Comparison of ENCODE assay signal across 9 cellular contexts in genomic region chr3:184360834-184361531, GRCh38. TPM values are rescaled to one million over a fixed set of nuclear protein-coding genes. Genes with fewer than 3 reads are reported as not detected.
A peak's percentile ranks its signal among the peaks of the same experiment; 100 is the strongest.
DNase-seq lines count a peak whose midpoint lies in the region; ATAC-seq and TF ChIP-seq lines count a peak whose summit lies in the region.
"Had no signal": no experiment of that assay in that cellular context is flagged by ENCODE, and none has a peak within 500 bp of the region (broad histone marks: within the 10 kb centered on the region; RNA-seq: fewer than 3 reads in every experiment).

No MANE protein-coding gene starts in this region.

- CTCF ChIA-PET in CD8-positive, alpha-beta memory T cell (lab: Charles Lee), result interaction anchor here (0.7 to 3.5 kb wide), 7 partner anchors 11 to 200 kb away, joined by 3 to 18 read pairs (median 3); partner anchors contain the start of gene EEF1AKMT4

- H3K9me3 ChIP-seq in CD8-positive, alpha-beta memory T cell (ENCODE audit: low read length), result no peaks in the 10 kb centered on the region

- peaks cover 5% of the 10 kb centered on the region for H3K36me3 ChIP-seq in CD8-positive, alpha-beta memory T cell (ENCODE audit: insufficient read depth, low read length)

- peak in 1 of 5 donors; percentile 6 for DNase-seq in CD8-positive, alpha-beta memory T cell
- DNase-seq in HFFc6 (no peak), islet precursor cell (peak; percentile 69), superior temporal gyrus (ENCODE audit: extremely low spot score) (peak; percentile 16), NCI-H1417 treated with DMSO at 0.1 percent for 48 hours (lab: John Stamatoyannopoulos, UW) (no peak), omental fat pad (ENCODE audit: low spot score) (no peak), UCSD-AML1 (lab: John Stamatoyannopoulos, UW; ENCODE audit: unreplicated experiment) (no peak)

- ATAC-seq in activated T-helper 17 cell treated with anti-CD3 and anti-CD28 coated beads, Interleukin-2, amount 50 U/mL, for 72 hours (replicated peaks), result no peak
- no peak for ATAC-seq in omental fat pad (ENCODE audit: low FRiP score)

- POLR2A ChIA-PET in CD8-positive, alpha-beta memory T cell (lab: Charles Lee), result no interaction called here

- no peaks in the 10 kb centered on the region for H3K27me3 ChIP-seq in CD8-positive, alpha-beta memory T cell (ENCODE audit: insufficient read depth, low read length, poor library complexity, severe bottlenecking)

- H3K4me3 Mint-ChIP-seq in CD8-positive, alpha-beta memory T cell, result peak overlapping the region; percentile 84 to 91 (median 87)
- peak overlapping the region; percentile 91 for H3K4me3 Mint-ChIP-seq in HFFc6
- peak overlapping the region; percentile 82 for H3K4me3 Mint-ChIP-seq in activated T-helper 17 cell treated with anti-CD3 and anti-CD28 coated beads, Interleukin-2, amount 50 U/mL, for 72 hours

- H3K9me3 Mint-ChIP-seq in CD8-positive, alpha-beta memory T cell, result peaks cover 0 to 2% (median 0%) of the 10 kb centered on the region in 5 donors
- no peaks in the 10 kb centered on the region for H3K9me3 Mint-ChIP-seq in HFFc6
- no peaks in the 10 kb centered on the region for H3K9me3 Mint-ChIP-seq in activated T-helper 17 cell treated with anti-CD3 and anti-CD28 coated beads, Interleukin-2, amount 50 U/mL, for 72 hours

- H3K27ac ChIP-seq in CD8-positive, alpha-beta memory T cell (ENCODE audit: low read depth, low read length), result peak overlapping the region; percentile 33

- peaks cover 0 to 4% of the 10 kb centered on the region in 2 donors for H3K27me3 Mint-ChIP-seq in CD8-positive, alpha-beta memory T cell
- H3K27me3 Mint-ChIP-seq in HFFc6 (ENCODE audit: insufficient read depth), result peaks cover 7% of the 10 kb centered on the region
- H3K27me3 Mint-ChIP-seq in activated T-helper 17 cell treated with anti-CD3 and anti-CD28 coated beads, Interleukin-2, amount 50 U/mL, for 72 hours, result no peaks in the 10 kb centered on the region

- H3K4me3 ChIP-seq in CD8-positive, alpha-beta memory T cell (ENCODE audit: low read length), result peak overlapping the region; percentile 47

- H3K4me1 Mint-ChIP-seq in CD8-positive, alpha-beta memory T cell, result peaks cover 22 to 27% (median 24%) of the 10 kb centered on the region in 3 donors
- peaks cover 30% of the 10 kb centered on the region for H3K4me1 Mint-ChIP-seq in HFFc6 (ENCODE audit: low read depth)
- H3K4me1 Mint-ChIP-seq in activated T-helper 17 cell treated with anti-CD3 and anti-CD28 coated beads, Interleukin-2, amount 50 U/mL, for 72 hours, result peaks cover 15% of the 10 kb centered on the region

- TF ChIP-seq CTCF in HFFc6 (IDR thresholded peaks at IDR 0.05) (no peak), omental fat pad (IDR thresholded peaks at IDR 0.05) (no peak)

- H3K27ac Mint-ChIP-seq in CD8-positive, alpha-beta memory T cell, result peak overlapping the region in 5 of 8 donors; percentile 3 to 97 (median 32)
- peak overlapping the region; percentile 72 for H3K27ac Mint-ChIP-seq in HFFc6
- H3K27ac Mint-ChIP-seq in activated T-helper 17 cell treated with anti-CD3 and anti-CD28 coated beads, Interleukin-2, amount 50 U/mL, for 72 hours, result peak overlapping the region; percentile 59

- peaks cover 0 to 18% (median 4%) of the 10 kb centered on the region in 3 donors for H3K36me3 Mint-ChIP-seq in CD8-positive, alpha-beta memory T cell
- H3K36me3 Mint-ChIP-seq in HFFc6 (ENCODE audit: low read depth), result peaks cover 12% of the 10 kb centered on the region
- H3K36me3 Mint-ChIP-seq in activated T-helper 17 cell treated with anti-CD3 and anti-CD28 coated beads, Interleukin-2, amount 50 U/mL, for 72 hours (ENCODE audit: low read depth), result peaks cover 30% of the 10 kb centered on the region

- peaks cover 23% of the 10 kb centered on the region for H3K4me1 ChIP-seq in CD8-positive, alpha-beta memory T cell (ENCODE audit: insufficient read depth, low read length)

RNA-seq across cellular contexts. Expression of gene CLCN2, which starts 0.4 kb away (rescaled TPM):
- 1 to 10 TPM; 6.3 to 7.3 TPM for total RNA-seq in CD8-positive, alpha-beta memory T cell
- polyA plus RNA-seq in CD8-positive, alpha-beta memory T cell, result 0.54 TPM
- 1 to 10 TPM; 3.4 to 5.1 (median 4.2) TPM for total RNA-seq in HFFc6 (2021; fragmentation: NEBNext Ultra II Directional; extraction: Animal tissue kit (Norgen Biotek cat#: 25700))
- total RNA-seq in activated T-helper 17 cell treated with anti-CD3 and anti-CD28 coated beads, Interleukin-2, amount 50 U/mL, for 72 hours, result 10 to 100 TPM in 1 of 2 donors, 1 to 10 TPM in 1; 9.5 to 13.7 TPM
- 1 to 10 TPM; 2.1 to 8.4 (median 3.8) TPM for total RNA-seq in omental fat pad

RNA-seq across cellular contexts. Expression of gene POLR2H, which starts 0.5 kb away (rescaled TPM):
- total RNA-seq in CD8-positive, alpha-beta memory T cell, result 100 to 1,000 TPM; 147 TPM
- 52.1 TPM for polyA plus RNA-seq in CD8-positive, alpha-beta memory T cell
- total RNA-seq in HFFc6 (2021; fragmentation: NEBNext Ultra II Directional; extraction: Animal tissue kit (Norgen Biotek cat#: 25700)), result 10 to 100 TPM; 45.4 to 68.6 (median 50.1) TPM
- 100 to 1,000 TPM; 156 to 183 TPM for total RNA-seq in activated T-helper 17 cell treated with anti-CD3 and anti-CD28 coated beads, Interleukin-2, amount 50 U/mL, for 72 hours
- total RNA-seq in omental fat pad, result 100 to 1,000 TPM in 1 of 4 donors, 10 to 100 TPM in 3; 63.9 to 110 (median 89.3) TPM

RNA-seq across cellular contexts. Expression of gene THPO, which starts 17.0 kb away (rescaled TPM):
- not detected for total RNA-seq in CD8-positive, alpha-beta memory T cell
- not detected for polyA plus RNA-seq in CD8-positive, alpha-beta memory T cell
- not detected for total RNA-seq in HFFc6 (2021; fragmentation: NEBNext Ultra II Directional; extraction: Animal tissue kit (Norgen Biotek cat#: 25700))
- total RNA-seq in activated T-helper 17 cell treated with anti-CD3 and anti-CD28 coated beads, Interleukin-2, amount 50 U/mL, for 72 hours, result not detected
- 1 to 10 TPM in 1 of 4 donors, under 1 TPM in 3; 0.36 to 1.3 (median 0.94) TPM for total RNA-seq in omental fat pad
- total RNA-seq: HT1080 had no signal

RNA-seq across cellular contexts. Expression of gene CHRD, which starts 18.9 kb away (rescaled TPM):
- under 1 TPM in 1 of 2 experiments, not detected in 1; 0.04 TPM for total RNA-seq in CD8-positive, alpha-beta memory T cell
- polyA plus RNA-seq in CD8-positive, alpha-beta memory T cell, result not detected
- under 1 TPM in 4 of 6 experiments, not detected in 2; 0.09 to 0.31 (median 0.19) TPM for total RNA-seq in HFFc6 (2021; fragmentation: NEBNext Ultra II Directional; extraction: Animal tissue kit (Norgen Biotek cat#: 25700))
- total RNA-seq in activated T-helper 17 cell treated with anti-CD3 and anti-CD28 coated beads, Interleukin-2, amount 50 U/mL, for 72 hours, result under 1 TPM; 0.05 to 0.39 TPM
- total RNA-seq in omental fat pad, result 10 to 100 TPM in 1 of 4 donors, 1 to 10 TPM in 3; 5.8 to 12.2 (median 9.2) TPM

RNA-seq across cellular contexts. Expression of gene FAM131A, which starts 23.6 kb away (rescaled TPM):
- total RNA-seq in CD8-positive, alpha-beta memory T cell, result 1 to 10 TPM; 2.2 to 2.4 TPM
- polyA plus RNA-seq in CD8-positive, alpha-beta memory T cell, result 2.2 TPM
- 10 to 100 TPM; 11.2 to 13.6 (median 11.9) TPM for total RNA-seq in HFFc6 (2021; fragmentation: NEBNext Ultra II Directional; extraction: Animal tissue kit (Norgen Biotek cat#: 25700))
- total RNA-seq in activated T-helper 17 cell treated with anti-CD3 and anti-CD28 coated beads, Interleukin-2, amount 50 U/mL, for 72 hours, result 1 to 10 TPM; 2.5 to 6.7 TPM
- 10 to 100 TPM; 19.1 to 30.8 (median 25.9) TPM for total RNA-seq in omental fat pad

Comparison
In these comparisons a context has a peak if more than half of its experiments do, and no peak if none do; other contexts are left out.
1. DNase-seq: peak in islet precursor cell (single experiment) and superior temporal gyrus (single experiment); none in HFFc6 (single experiment), NCI-H1417 treated with DMSO at 0.1 percent for 48 hours (single experiment), omental fat pad (single experiment) and UCSD-AML1 (single experiment).
2. Peak in every context shown above with its lines, with median percentiles within 50 percentile points of each other: H3K27ac Mint-ChIP-seq and H3K4me3 Mint-ChIP-seq.